Comparison of ENCODE assay signal across 9 cellular contexts in the genomic region with DNA sequence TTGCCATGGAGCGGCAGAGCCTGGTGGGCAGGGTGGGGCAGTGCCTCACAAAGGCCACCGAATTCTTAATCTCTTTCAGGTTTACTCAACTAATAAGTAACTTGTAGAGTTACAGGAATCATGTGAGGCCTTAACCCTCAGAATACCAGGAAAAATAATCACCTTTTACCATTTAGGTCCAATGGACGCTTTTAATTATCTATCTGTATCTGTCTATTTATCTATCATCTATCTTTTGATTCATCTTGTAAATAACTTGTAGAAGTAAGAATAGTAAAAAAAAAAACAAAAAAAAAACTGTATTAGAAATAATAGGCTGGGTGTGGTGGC. TPM values are rescaled to one million over a fixed set of nuclear protein-coding genes. Genes with fewer than 3 reads are reported as not detected.
DNase-seq lines count a peak whose midpoint lies in the region; ATAC-seq, FAIRE-seq and TF ChIP-seq lines count a peak whose summit lies in the region.
"Had no signal": no experiment of that assay in that cellular context is flagged by ENCODE, and none has a peak within 500 bp of the region (broad histone marks: within the 10 kb centered on the region; RNA-seq: fewer than 3 reads in every experiment).

No MANE protein-coding gene starts in this region.

- ATAC-seq in GM18502 (IDR thresholded peaks at IDR 0.05; ENCODE audit: poor library complexity, unreplicated experiment): no peak

- no peaks in the 10 kb centered on the region for H3K27me3 ChIP-seq in CD4-positive, alpha-beta memory T cell (ENCODE audit: insufficient read depth, low read length)
- no peaks in the 10 kb centered on the region for H3K27me3 ChIP-seq in PC-9 (ENCODE audit: insufficient read depth, low read depth)

- DNase-seq in CD4-positive, alpha-beta memory T cell: no peak
- DNase-seq in PC-9 (no peak), epithelial cell of prostate (ENCODE audit: low read depth, low spot score) (no peak), progenitor cell of endocrine pancreas (ENCODE audit: low spot score, unreplicated experiment) (no peak), GM03348 (ENCODE audit: low spot score) (no peak), superior temporal gyrus (ENCODE audit: extremely low spot score) (no peak), GM12891 (ENCODE audit: insufficient read length, low spot score) (no peak)

- BruUV-seq in PC-9 (replicated peaks; lab: Mats Ljungman, UMichigan): no TSS peak

- H3K4me1 Mint-ChIP-seq in CD4-positive, alpha-beta memory T cell: peaks cover 19 to 44% (median 33%) of the 10 kb centered on the region in 4 donors
- H3K4me1 Mint-ChIP-seq in progenitor cell of endocrine pancreas (ENCODE audit: low read depth): peaks cover 20% of the 10 kb centered on the region

- peak overlapping the region; percentile 12 to 16 for H3K4me3 ChIP-seq in CD4-positive, alpha-beta memory T cell (ENCODE audit: low read length in 2 of 2)
- H3K4me3 ChIP-seq in PC-9: peak overlapping the region; percentile 16; the same call in 1 of the 2 replicates

- POLR2A ChIA-PET in CD4-positive, alpha-beta memory T cell (lab: Charles Lee; ENCODE audit: partially characterized antibody): interaction anchor here (0.6 to 7.4 kb wide), 12 partner anchors 9 to 411 kb away, joined by 3 to 207 read pairs (median 5); a partner anchor contains a TSS
- POLR2A ChIA-PET in PC-9 (lab: Charles Lee; ENCODE audit: unreplicated experiment): interaction anchor here (0.6 to 2.8 kb wide), 9 partner anchors 13 to 501 kb away, joined by 3 to 63 read pairs (median 5); a partner anchor contains a TSS

- no peaks in the 10 kb centered on the region for H3K9me2 ChIP-seq in PC-9 (ENCODE audit: insufficient read depth)

- TF ChIP-seq CTCF in PC-9 (conservative IDR thresholded peaks at IDR 0.05): no peak
- no peak for TF ChIP-seq CTCF in progenitor cell of endocrine pancreas (IDR thresholded peaks at IDR 0.05; ENCODE audit: unreplicated experiment)

- no peaks in the 10 kb centered on the region for H3K36me3 ChIP-seq in CD4-positive, alpha-beta memory T cell (ENCODE audit: insufficient read depth, low read length)
- H3K36me3 ChIP-seq in PC-9 (ENCODE audit: low read depth): no peaks in the 10 kb centered on the region

- H3K27me3 Mint-ChIP-seq in CD4-positive, alpha-beta memory T cell: peaks cover 2 to 3% of the 10 kb centered on the region in 2 donors
- peaks cover 7% of the 10 kb centered on the region for H3K27me3 Mint-ChIP-seq in progenitor cell of endocrine pancreas

- peaks cover 16% of the 10 kb centered on the region; the same call in 1 of the 2 replicates for H3K79me2 ChIP-seq in PC-9 (ENCODE audit: low read depth)

- peaks cover 53% of the 10 kb centered on the region for H3F3A ChIP-seq in PC-9 (ENCODE audit: insufficient read depth, low read depth)

- H3K4me1 ChIP-seq in CD4-positive, alpha-beta memory T cell (ENCODE audit: insufficient read depth, low read length): peaks cover 31% of the 10 kb centered on the region
- peaks cover 68% of the 10 kb centered on the region for H3K4me1 ChIP-seq in PC-9 (replicated peaks; ENCODE audit: insufficient read depth)

- no peaks in the 10 kb centered on the region for H3K9me3 ChIP-seq in CD4-positive, alpha-beta memory T cell (ENCODE audit: control insufficient read depth in 1 of 2, low read length in 2 of 2)
- H3K9me3 ChIP-seq in PC-9 (ENCODE audit: insufficient read depth, low read depth): no peaks in the 10 kb centered on the region; the same call in 1 of the 2 replicates

- H4K20me1 ChIP-seq in PC-9 (ENCODE audit: insufficient read depth): no peaks in the 10 kb centered on the region

- peak overlapping the region; percentile 83 for H3K27ac ChIP-seq in CD4-positive, alpha-beta memory T cell (ENCODE audit: low read depth, low read length)
- peak overlapping the region; percentile 99 for H3K27ac ChIP-seq in PC-9
- H3K27ac ChIP-seq in epithelial cell of prostate: peak overlapping the region; percentile 100

- H3K36me3 Mint-ChIP-seq in CD4-positive, alpha-beta memory T cell: no peaks in the 10 kb centered on the region
- H3K36me3 Mint-ChIP-seq in progenitor cell of endocrine pancreas (ENCODE audit: insufficient read depth): no peaks in the 10 kb centered on the region

- intact Hi-C loops in CD4-positive, alpha-beta memory T cell (cut with micrococcal nuclease): loop anchor here (1.0 kb wide), 1 partner anchor 13 kb away; no protein-coding TSS in a partner anchor
- intact Hi-C loops in PC-9 (cut with micrococcal nuclease; ENCODE audit: unreplicated experiment): loop anchor here (1.0 to 5.0 kb wide), 8 partner anchors 13 to 211 kb away; a partner anchor contains a TSS

- H3K4me3 Mint-ChIP-seq in CD4-positive, alpha-beta memory T cell: peak overlapping the region in 7 of 8 donors; percentile 79 to 91 (median 82)
- H3K4me3 Mint-ChIP-seq in progenitor cell of endocrine pancreas (ENCODE audit: low read depth): peak overlapping the region; percentile 65

- no peak for TF ChIP-seq POLR2A in GM12891 (IDR thresholded peaks at IDR 0.05; ENCODE audit: low read depth, low read length)

- H3K27ac Mint-ChIP-seq in CD4-positive, alpha-beta memory T cell: peak overlapping the region; percentile 95 to 99 (median 99)
- peak overlapping the region; percentile 99 for H3K27ac Mint-ChIP-seq in progenitor cell of endocrine pancreas

- peak overlapping the region; percentile 92 for H3K4me2 ChIP-seq in PC-9

- CTCF ChIA-PET in CD4-positive, alpha-beta memory T cell (lab: Charles Lee; ENCODE audit: partially characterized antibody): interaction anchor here (0.7 to 14.8 kb wide), 7 partner anchors 12 to 410 kb away, joined by 3 to 354 read pairs (median 5); a partner anchor contains a TSS
- CTCF ChIA-PET in PC-9 (lab: Charles Lee): interaction anchor here (2.1 kb wide), 1 partner anchor 11 kb away, joined by 10 read pairs; no protein-coding TSS in a partner anchor

- H3K9me3 Mint-ChIP-seq in CD4-positive, alpha-beta memory T cell: no peaks in the 10 kb centered on the region
- no peaks in the 10 kb centered on the region for H3K9me3 Mint-ChIP-seq in progenitor cell of endocrine pancreas (ENCODE audit: low read depth)

- no peak for FAIRE-seq in GM12891 (lab: Jason Lieb, UNC)

- no peak overlapping the region for H2AFZ ChIP-seq in PC-9

TF ChIP-seq in GM12891, 5 proteins besides CTCF, POLR2A, EP300 and RAD21:
- TF ChIP-seq POU2F2 (IDR thresholded peaks at IDR 0.05; ENCODE audit: low read depth, low read length) (no peak), SPI1 (IDR thresholded peaks at IDR 0.05; ENCODE audit: low read depth, low read length) (no peak), PAX5 (IDR thresholded peaks at IDR 0.05; ENCODE audit: insufficient read depth, low read length, severe bottlenecking) (no peak), TAF1 (IDR thresholded peaks at IDR 0.05; ENCODE audit: low read depth, low read length) (no peak), POLR2AphosphoS5 (IDR thresholded peaks at IDR 0.05; ENCODE audit: low read depth, low read length) (no peak)

RNA-seq across cellular contexts. Expression of a gene that starts 11.8 kb away (rescaled TPM):
- total RNA-seq in CD4-positive, alpha-beta memory T cell: 100 to 1,000 TPM; 239 to 247 TPM
- polyA plus RNA-seq in CD4-positive, alpha-beta memory T cell: 1,000 to 10,000 TPM in 1 of 2 donors, 100 to 1,000 TPM in 1; 610 to 1,204 TPM
- total RNA-seq in PC-9 (2021): 578 and 868 TPM in 2 replicates
- total RNA-seq in progenitor cell of endocrine pancreas: 142 and 192 TPM in 2 replicates
- 49.0 TPM for polyA plus RNA-seq in GM12891 (2012; ENCODE audit: low read depth, missing spikeins)

RNA-seq across cellular contexts. Expression of a gene that starts 40.3 kb away (rescaled TPM):
- total RNA-seq in CD4-positive, alpha-beta memory T cell: not detected
- polyA plus RNA-seq in CD4-positive, alpha-beta memory T cell: not detected
- total RNA-seq in PC-9 (2021): not detected in 2 replicates
- not detected in 2 replicates for total RNA-seq in progenitor cell of endocrine pancreas
- polyA plus RNA-seq in GM12891 (2012; ENCODE audit: low read depth, missing spikeins): not detected
- total RNA-seq: LHCN-M2 had no signal

RNA-seq across cellular contexts. Expression of a gene that starts 54.9 kb away (rescaled TPM):
- 100 to 1,000 TPM; 218 to 231 TPM for total RNA-seq in CD4-positive, alpha-beta memory T cell
- 1,000 to 10,000 TPM in 1 of 2 donors, 100 to 1,000 TPM in 1; 855 to 1,427 TPM for polyA plus RNA-seq in CD4-positive, alpha-beta memory T cell
- total RNA-seq in PC-9 (2021) (966 and 1,436 TPM in 2 replicates), progenitor cell of endocrine pancreas (432 and 438 TPM in 2 replicates)
- polyA plus RNA-seq in GM12891 (2012; ENCODE audit: low read depth, missing spikeins): 0.64 TPM
